ENCODE assay signal across 10 cellular contexts in genomic region chr12:124441443-124442190, GRCh38.
DNase-seq lines count a peak whose midpoint lies in the region; FAIRE-seq and TF ChIP-seq lines count a peak whose summit lies in the region.
"Had no signal": no experiment of that assay in that cellular context is flagged by ENCODE, and none has a peak within 500 bp of the region (broad histone marks: within the 10 kb centered on the region; RNA-seq: fewer than 3 reads in every experiment).

No MANE protein-coding gene starts in this region.

- no peak for FAIRE-seq in D721Med (lab: Jason Lieb, UNC)

- no peak overlapping the region for H3K4me2 ChIP-seq in Karpas-422 (ENCODE audit: low read depth, low read length, poor library complexity, severe bottlenecking)
- H3K4me2 ChIP-seq: KMS-11 had no signal

- TF ChIP-seq CTCF in fibroblast of pulmonary artery (IDR thresholded peaks at IDR 0.05; ENCODE audit: low read length, missing control alignments) = no peak
- TF ChIP-seq CTCF in sigmoid colon (IDR thresholded peaks at IDR 0.05) = no peak
- no peak for TF ChIP-seq CTCF in D721Med (IDR thresholded peaks at IDR 0.05; ENCODE audit: insufficient read depth, missing control alignments)

- H3K27me3 ChIP-seq in sigmoid colon = no peaks in the 10 kb centered on the region
- no peaks in the 10 kb centered on the region for H3K27me3 ChIP-seq in Karpas-422 (ENCODE audit: low read length)

- TF ChIP-seq POLR2A in sigmoid colon (IDR thresholded peaks at IDR 0.05) = no peak

- H3K9ac ChIP-seq in Karpas-422 (ENCODE audit: low read length) = no peak overlapping the region
- H3K9ac ChIP-seq: KMS-11 had no signal

- no peak overlapping the region for H3K4me3 ChIP-seq in fibroblast of pulmonary artery (replicated peaks; ENCODE audit: low read depth, low read length)
- H3K4me3 ChIP-seq in sigmoid colon = no peak overlapping the region
- no peak overlapping the region for H3K4me3 ChIP-seq in Karpas-422 (ENCODE audit: low read length)

- no peak overlapping the region for H2AFZ ChIP-seq in Karpas-422 (ENCODE audit: low read length)

- peak overlapping the region in 3 of 4 donors; percentile 69 to 71 (median 70) for H3K27ac ChIP-seq in sigmoid colon
- no peak overlapping the region for H3K27ac ChIP-seq in Karpas-422 (ENCODE audit: low read length)
- H3K27ac ChIP-seq: KMS-11 had no signal

- WGBS in sigmoid colon, 2 donors = 81 to 88% methylated on average over 17 of the region's 17 CpGs

- intact Hi-C loops in sigmoid colon (cut with DNase I) = no loop called here

- H3K4me1 ChIP-seq in sigmoid colon (peaks cover 0 to 69% (median 57%) of the 10 kb centered on the region in 4 donors), Karpas-422 (ENCODE audit: low read length) (no peaks in the 10 kb centered on the region)

- peaks cover 0 to 30% (median 6%) of the 10 kb centered on the region in 4 donors for H3K36me3 ChIP-seq in sigmoid colon
- peaks cover 4% of the 10 kb centered on the region; the same call in 1 of the 2 replicates for H3K36me3 ChIP-seq in Karpas-422 (ENCODE audit: insufficient read depth, low read length)

- H3K79me2 ChIP-seq in Karpas-422 (ENCODE audit: low read length) = peaks cover 9% of the 10 kb centered on the region

- TF ChIP-seq EP300 in sigmoid colon (IDR thresholded peaks at IDR 0.05) = no peak

- H4K20me1 ChIP-seq in Karpas-422 (ENCODE audit: insufficient read depth, low read depth, low read length) = 0 out of 2 replicates have a peak, but pooled peaks cover 9% of the 10 kb centered on the region

- no peaks in the 10 kb centered on the region for H3K9me2 ChIP-seq in Karpas-422 (replicated peaks; ENCODE audit: insufficient read depth, low read length)

- no peaks in the 10 kb centered on the region for H3K9me3 ChIP-seq in sigmoid colon
- no peaks in the 10 kb centered on the region for H3K9me3 ChIP-seq in Karpas-422 (ENCODE audit: low read length)

- peak; percentile 95 for DNase-seq in GM03348 (ENCODE audit: low spot score)
- peak; percentile 49 for DNase-seq in T1000 (lab: John Stamatoyannopoulos, UW)
- peak; percentile 95 for DNase-seq in fibroblast of pulmonary artery (ENCODE audit: low read depth)
- no peak for DNase-seq in sigmoid colon
- DNase-seq in superior temporal gyrus (ENCODE audit: extremely low spot score) = no peak
- DNase-seq in D721Med (ENCODE audit: insufficient read length, low spot score) = no peak
- DNase-seq in Karpas-422 = no peak
- no peak for DNase-seq in Kasumi-1 (lab: John Stamatoyannopoulos, UW)
- DNase-seq: activated T-cell treated with anti-CD3 and anti-CD28 coated beads for 4 hours had no signal

Comparison
In these comparisons a context has a peak if more than half of its experiments do, and no peak if none do; other contexts are left out.
1. DNase-seq: peak in GM03348 (single experiment), T1000 (single experiment) and fibroblast of pulmonary artery (single experiment); none in sigmoid colon (single experiment), superior temporal gyrus (single experiment), D721Med (single experiment), Karpas-422 (single experiment) and Kasumi-1 (0 of 2).